ENCODE assay signal across 8 cellular contexts in genomic region chr16:57447142-57447962, GRCh38. TPM values are rescaled to one million over a fixed set of nuclear protein-coding genes. Genes with fewer than 3 reads are reported as not detected.
DNase-seq lines count a peak whose midpoint lies in the region; ATAC-seq and TF ChIP-seq lines count a peak whose summit lies in the region.

Gene CIAPIN1, minus strand, starts transcription at chr16:57447385. Its CDS starts 6,457 bp downstream, at chr16:57440928.
A gene with protein sequence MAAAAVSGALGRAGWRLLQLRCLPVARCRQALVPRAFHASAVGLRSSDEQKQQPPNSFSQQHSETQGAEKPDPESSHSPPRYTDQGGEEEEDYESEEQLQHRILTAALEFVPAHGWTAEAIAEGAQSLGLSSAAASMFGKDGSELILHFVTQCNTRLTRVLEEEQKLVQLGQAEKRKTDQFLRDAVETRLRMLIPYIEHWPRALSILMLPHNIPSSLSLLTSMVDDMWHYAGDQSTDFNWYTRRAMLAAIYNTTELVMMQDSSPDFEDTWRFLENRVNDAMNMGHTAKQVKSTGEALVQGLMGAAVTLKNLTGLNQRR (plus strand): TSS chr16:57447479. CDS start chr16:57447506, 27 bp downstream.

- H3K4me3 ChIP-seq in GM12875 (ENCODE audit: low read depth, low read length) = peak within 1 kb of the TSS; percentile 81
- peak within 1 kb of the TSS; percentile 83 for H3K4me3 ChIP-seq in cardiac muscle cell
- peak within 1 kb of the TSS; percentile 97 for H3K4me3 ChIP-seq in trophoblast cell (ENCODE audit: low read depth, low read length)
- H3K4me3 ChIP-seq in tibial nerve = peak within 1 kb of the TSS; percentile 79 to 99 (median 96)

- H3K9me3 Mint-ChIP-seq in activated naive CD8-positive, alpha-beta T cell treated with anti-CD3 and anti-CD28 coated beads, Interleukin-2, amount 50 U/mL, for 24 hours = no peaks in the 10 kb centered on the region

- peaks cover 19% of the 10 kb centered on the region for H3K4me1 ChIP-seq in cardiac muscle cell (ENCODE audit: low read depth)
- H3K4me1 ChIP-seq in trophoblast cell (ENCODE audit: control insufficient read depth in 1 of 2, insufficient read depth in 2 of 2, low read length in 2 of 2) = peaks cover 0 to 5% of the 10 kb centered on the region in 2 experiments
- peaks cover 0 to 30% (median 11%) of the 10 kb centered on the region in 4 donors for H3K4me1 ChIP-seq in tibial nerve

- TF ChIP-seq POLR2A in tibial nerve (IDR thresholded peaks at IDR 0.05) = peak; percentile 61 to 75

- peak within 1 kb of the TSS; percentile 70 for H2AFZ ChIP-seq in trophoblast cell (ENCODE audit: insufficient read depth, low read length, poor library complexity)

- H2BK5ac ChIP-seq in trophoblast cell (ENCODE audit: low read depth, low read length, poor library complexity) = peak within 1 kb of the TSS; percentile 71

- no CpG with 5 or more reads among the region's 70 CpGs for WGBS in trophoblast cell (ENCODE audit: extremely low coverage, insufficient coverage, insufficient read length)
- 0% methylated on average over 32 to 64 of the region's 70 CpGs for WGBS in tibial nerve, 2 donors

- H3K79me2 ChIP-seq in trophoblast cell (ENCODE audit: control insufficient read depth, insufficient read depth, low read length, poor library complexity) = peaks cover 11% of the 10 kb centered on the region

- peaks cover 9% of the 10 kb centered on the region for H3K79me1 ChIP-seq in trophoblast cell (ENCODE audit: low read length)

- H4K8ac ChIP-seq in trophoblast cell (ENCODE audit: low read depth, low read length) = peak within 1 kb of the TSS; percentile 96

- H2BK12ac ChIP-seq in trophoblast cell (ENCODE audit: low read length) = peak within 1 kb of the TSS; percentile 1

- peak within 1 kb of the TSS; percentile 94 for H3K4ac ChIP-seq in trophoblast cell (ENCODE audit: low read depth, low read length)

- H3K9ac ChIP-seq in trophoblast cell (ENCODE audit: low read length) = peak within 1 kb of the TSS; percentile 97

- DNase-seq in NCI-H1417 treated with DMSO at 0.1 percent for 48 hours (lab: John Stamatoyannopoulos, UW) (peak; percentile 33), SW480 (ENCODE audit: low spot score) (peak; percentile 87), cardiac muscle cell (ENCODE audit: low read depth in 1 of 2, low spot score in 1 of 2) (peak; percentile 94 to 96), trophoblast cell (peak; percentile 96 to 98), tibial nerve (ENCODE audit: low spot score in 2 of 2) (peak; percentile 87 to 91)
- peak; percentile 92 for DNase-seq in activated naive CD8-positive, alpha-beta T cell treated with anti-CD3 and anti-CD28 coated beads, Interleukin-2, amount 50 U/mL, for 24 hours

- peak within 1 kb of the TSS; percentile 71 for H2BK120ac ChIP-seq in trophoblast cell (ENCODE audit: insufficient read depth, low read length, poor library complexity)

- H3K9me3 ChIP-seq in cardiac muscle cell (ENCODE audit: low read depth) = no peaks in the 10 kb centered on the region
- H3K9me3 ChIP-seq in trophoblast cell (ENCODE audit: insufficient read depth, low read depth, low read length) = no peaks in the 10 kb centered on the region
- no peaks in the 10 kb centered on the region for H3K9me3 ChIP-seq in tibial nerve

- no peak for TF ChIP-seq CTCF in GM12875 (IDR thresholded peaks at IDR 0.05; ENCODE audit: borderline replicate concordance, insufficient read depth, low read depth, low read length)
- TF ChIP-seq CTCF in cardiac muscle cell (IDR thresholded peaks at IDR 0.05; ENCODE audit: low read depth, low read length) = no peak
- TF ChIP-seq CTCF in tibial nerve (IDR thresholded peaks at IDR 0.05) = peak in 1 of 5 experiments; percentile 44

- H2AK5ac ChIP-seq in trophoblast cell (ENCODE audit: low read length) = peak within 1 kb of the TSS; percentile 95

- peak within 1 kb of the TSS; percentile 89 for H3K27ac Mint-ChIP-seq in activated naive CD8-positive, alpha-beta T cell treated with anti-CD3 and anti-CD28 coated beads, Interleukin-2, amount 50 U/mL, for 24 hours

- peak within 1 kb of the TSS; percentile 93 for H4K91ac ChIP-seq in trophoblast cell (ENCODE audit: low read depth, low read length)

- peak in 1 of 2 donors; percentile 92 for TF ChIP-seq EP300 in tibial nerve (IDR thresholded peaks at IDR 0.05)

- peaks cover 43% of the 10 kb centered on the region for H3K4me1 Mint-ChIP-seq in activated naive CD8-positive, alpha-beta T cell treated with anti-CD3 and anti-CD28 coated beads, Interleukin-2, amount 50 U/mL, for 24 hours

- H3K27me3 Mint-ChIP-seq in activated naive CD8-positive, alpha-beta T cell treated with anti-CD3 and anti-CD28 coated beads, Interleukin-2, amount 50 U/mL, for 24 hours = no peaks in the 10 kb centered on the region

- H3K36me3 Mint-ChIP-seq in activated naive CD8-positive, alpha-beta T cell treated with anti-CD3 and anti-CD28 coated beads, Interleukin-2, amount 50 U/mL, for 24 hours (ENCODE audit: low read depth) = peaks cover 20% of the 10 kb centered on the region

- H3K18ac ChIP-seq in trophoblast cell (ENCODE audit: low read length) = peak within 1 kb of the TSS; percentile 85

- peak within 1 kb of the TSS; percentile 91 for H3K4me2 ChIP-seq in trophoblast cell (ENCODE audit: low read length)

- ATAC-seq in HG02763 (IDR thresholded peaks at IDR 0.05; ENCODE audit: unreplicated experiment) = peak; percentile 97
- peak; percentile 99 for ATAC-seq in activated naive CD8-positive, alpha-beta T cell treated with anti-CD3 and anti-CD28 coated beads, Interleukin-2, amount 50 U/mL, for 24 hours

- peak within 1 kb of the TSS; percentile 88 for H4K12ac ChIP-seq in trophoblast cell (ENCODE audit: low read depth, low read length)

- H3K23ac ChIP-seq in trophoblast cell (ENCODE audit: low read length) = no peak within 1 kb of the TSS

- H3K36me3 ChIP-seq in cardiac muscle cell = peaks cover 20% of the 10 kb centered on the region
- peaks cover 4 to 8% of the 10 kb centered on the region in 2 experiments for H3K36me3 ChIP-seq in trophoblast cell (ENCODE audit: control insufficient read depth in 1 of 2, insufficient read depth in 2 of 2, low read length in 2 of 2)
- peaks cover 0 to 17% (median 5%) of the 10 kb centered on the region in 3 donors for H3K36me3 ChIP-seq in tibial nerve

- peak within 1 kb of the TSS; percentile 94 for H3K14ac ChIP-seq in trophoblast cell (ENCODE audit: low read length)

- H3K4me3 Mint-ChIP-seq in activated naive CD8-positive, alpha-beta T cell treated with anti-CD3 and anti-CD28 coated beads, Interleukin-2, amount 50 U/mL, for 24 hours = peak within 1 kb of the TSS; percentile 94

- H3K27me3 ChIP-seq in cardiac muscle cell (no peaks in the 10 kb centered on the region), trophoblast cell (ENCODE audit: insufficient read depth, low read length) (no peaks in the 10 kb centered on the region), tibial nerve (no peaks in the 10 kb centered on the region)

- peak within 1 kb of the TSS; percentile 81 for H3K27ac ChIP-seq in cardiac muscle cell
- peak within 1 kb of the TSS; percentile 65 for H3K27ac ChIP-seq in trophoblast cell (ENCODE audit: low read depth, low read length)
- peak within 1 kb of the TSS; percentile 77 to 93 (median 92) for H3K27ac ChIP-seq in tibial nerve

RNA-seq across cellular contexts. Expression of gene CIAPIN1, which starts in this region (rescaled TPM):
- total RNA-seq in cardiac muscle cell = 65.5 and 74.2 TPM in 2 replicates
- polyA plus RNA-seq in cardiac muscle cell = 139 and 156 TPM in 2 replicates
- 36.7 and 38.3 TPM in 2 replicates for polyA plus RNA-seq in trophoblast cell (2013)
- 10 to 100 TPM; 23.4 to 26.7 (median 25.7) TPM for total RNA-seq in tibial nerve

RNA-seq across cellular contexts. Expression of the second gene that starts in this region (rescaled TPM):
- total RNA-seq in cardiac muscle cell (111 and 115 TPM in 2 replicates), tibial nerve (10 to 100 TPM; 20.6 to 35.0 (median 27.5) TPM)
- polyA plus RNA-seq in cardiac muscle cell = 147 and 152 TPM in 2 replicates
- 21.2 and 21.9 TPM in 2 replicates for polyA plus RNA-seq in trophoblast cell (2013)

Comparison
In these comparisons a context has a peak if more than half of its experiments do, and no peak if none do; other contexts are left out.
1. Peak in every context shown above with its lines: DNase-seq, ATAC-seq, H3K4me3 ChIP-seq and H3K27ac ChIP-seq.
2. DNase-seq: peak in every context shown above with its lines; median percentile 97 in trophoblast cell; 95 in cardiac muscle cell; 92 in activated naive CD8-positive, alpha-beta T cell treated with anti-CD3 and anti-CD28 coated beads, Interleukin-2, amount 50 U/mL, for 24 hours; 89 in tibial nerve; 87 in SW480; 33 in NCI-H1417 treated with DMSO at 0.1 percent for 48 hours.